8 cellular contexts compared by ENCODE assay signal in the genomic region with DNA sequence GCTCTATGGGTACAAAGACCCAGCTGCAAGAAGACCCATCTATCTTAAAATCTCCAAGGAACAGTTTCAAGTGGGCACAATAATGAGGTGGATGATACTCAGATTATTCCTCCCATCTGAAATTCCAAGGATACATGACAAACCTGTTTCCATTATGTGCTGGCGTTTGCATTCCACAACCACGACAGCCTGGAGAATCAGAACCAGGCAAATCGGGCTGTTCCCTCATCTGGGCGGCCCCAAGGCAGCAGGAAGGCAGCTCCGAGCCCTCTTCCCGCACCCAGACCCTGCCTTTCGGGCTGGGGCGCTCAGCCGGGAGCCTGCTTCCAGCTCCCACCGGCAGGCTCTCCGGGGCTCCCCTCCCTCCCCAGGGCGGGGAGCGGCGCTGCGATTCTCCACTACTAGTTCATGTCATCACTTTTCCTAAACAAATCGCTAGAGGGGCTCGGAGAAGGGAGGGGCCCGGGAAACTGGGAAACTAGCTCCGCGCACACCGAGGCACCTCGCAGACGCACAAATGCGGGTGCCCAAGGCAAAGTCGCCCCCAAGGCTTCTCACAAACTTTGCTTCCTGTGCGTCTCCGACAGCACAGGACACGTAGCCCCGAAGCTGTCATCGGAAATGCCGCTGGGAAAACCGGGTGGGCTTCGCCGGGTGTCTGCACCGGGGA. TPM values are rescaled to one million over a fixed set of nuclear protein-coding genes. Genes with fewer than 3 reads are reported as not detected.
A peak's percentile ranks its signal among the peaks of the same experiment; 100 is the strongest.
DNase-seq lines count a peak whose midpoint lies in the region; ATAC-seq, FAIRE-seq and TF ChIP-seq lines count a peak whose summit lies in the region.

A gene (minus strand): TSS at position 350 of the 670 bp plus-strand sequence. CDS start 197 bp downstream, at position 153.

- peak within 1 kb of the TSS; percentile 85 for H3K4me3 Mint-ChIP-seq in CD8-positive, alpha-beta T cell
- peak within 1 kb of the TSS; percentile 77 for H3K4me3 Mint-ChIP-seq in central memory CD8-positive, alpha-beta T cell

- H3K27me3 Mint-ChIP-seq in CD8-positive, alpha-beta T cell (ENCODE audit: low read depth) = peaks cover 46% of the 10 kb centered on the region
- peaks cover 67% of the 10 kb centered on the region for H3K27me3 Mint-ChIP-seq in central memory CD8-positive, alpha-beta T cell

- no peaks in the 10 kb centered on the region for H3K36me3 ChIP-seq in CD8-positive, alpha-beta T cell (ENCODE audit: insufficient read depth, low read length)
- H3K36me3 ChIP-seq in keratinocyte (ENCODE audit: control insufficient read depth in 2 of 2, extremely low read depth in 1 of 2, insufficient read depth in 2 of 2, low read length in 2 of 2) = peaks cover 0 to under 1% of the 10 kb centered on the region in 2 experiments
- peaks cover 8% of the 10 kb centered on the region for H3K36me3 ChIP-seq in skeletal muscle satellite cell (ENCODE audit: insufficient read depth, low read length)

- H3K9me3 Mint-ChIP-seq in CD8-positive, alpha-beta T cell = peaks cover 2% of the 10 kb centered on the region
- H3K9me3 Mint-ChIP-seq in central memory CD8-positive, alpha-beta T cell = peaks cover 5% of the 10 kb centered on the region

- dilution Hi-C loops in keratinocyte (cut with MboI; ENCODE audit: extremely low pct_ligation_motif_present, low sequenced_read_pairs) = no loop called here

- H3K27me3 ChIP-seq in CD8-positive, alpha-beta T cell (ENCODE audit: insufficient read depth, low read length) = peaks cover 6% of the 10 kb centered on the region
- H3K27me3 ChIP-seq in keratinocyte (ENCODE audit: control insufficient read depth, extremely low read depth, insufficient read depth, low read length) (no peaks in the 10 kb centered on the region), skeletal muscle satellite cell (ENCODE audit: control insufficient read depth, insufficient read depth, low read length) (no peaks in the 10 kb centered on the region)

- peak within 1 kb of the TSS; percentile 86 for H3K9ac ChIP-seq in keratinocyte (ENCODE audit: control insufficient read depth, extremely low read depth, insufficient read depth, low read length)
- H3K9ac ChIP-seq in skeletal muscle satellite cell (ENCODE audit: low read depth, low read length) = peak within 1 kb of the TSS; percentile 93

- intact Hi-C loops in CD8-positive, alpha-beta T cell (cut with DNase I, micrococcal nuclease) = no loop called here

- no peak for TF ChIP-seq CTCF in CD8-positive, alpha-beta T cell (IDR thresholded peaks at IDR 0.05)
- TF ChIP-seq CTCF in keratinocyte (optimal IDR thresholded peaks at IDR 0.05 in 1 of 3, IDR thresholded peaks at IDR 0.05 in 1 of 3, conservative IDR thresholded peaks at IDR 0.05 in 1 of 3; ENCODE audit: extremely low read depth in 1 of 3, insufficient read depth in 2 of 3, low read length in 3 of 3) = no peak

- no peaks in the 10 kb centered on the region for H3K79me2 ChIP-seq in keratinocyte (ENCODE audit: control insufficient read depth, insufficient read depth, low read length)

- peaks cover 17% of the 10 kb centered on the region for H3K4me1 Mint-ChIP-seq in CD8-positive, alpha-beta T cell (ENCODE audit: low read depth)
- no peaks in the 10 kb centered on the region for H3K4me1 Mint-ChIP-seq in central memory CD8-positive, alpha-beta T cell

- H4K20me1 ChIP-seq in keratinocyte (ENCODE audit: control insufficient read depth, extremely low read depth, insufficient read depth, low read length) = no peaks in the 10 kb centered on the region

- no peaks in the 10 kb centered on the region for H3K36me3 Mint-ChIP-seq in CD8-positive, alpha-beta T cell
- H3K36me3 Mint-ChIP-seq in central memory CD8-positive, alpha-beta T cell (ENCODE audit: insufficient read depth) = no peaks in the 10 kb centered on the region

- H3K4me3 ChIP-seq in CD8-positive, alpha-beta T cell (ENCODE audit: low read depth, low read length) = no peak within 1 kb of the TSS
- H3K4me3 ChIP-seq in keratinocyte (ENCODE audit: control insufficient read depth in 2 of 3, extremely low read depth in 1 of 3, insufficient read depth in 2 of 3, low read depth in 1 of 3, low read length in 3 of 3) = peak within 1 kb of the TSS; percentile 67 to 81 (median 79)
- H3K4me3 ChIP-seq in skeletal muscle satellite cell (ENCODE audit: low read length) = peak within 1 kb of the TSS; percentile 99

- CTCF ChIA-PET in CD8-positive, alpha-beta T cell (lab: Charles Lee) = interaction anchor here (1.1 kb wide), 1 partner anchor 12 kb away, joined by 3 read pairs; no protein-coding TSS in a partner anchor

- FAIRE-seq in keratinocyte (lab: Jason Lieb, UNC) = no peak

- POLR2A ChIA-PET in CD8-positive, alpha-beta T cell (lab: Charles Lee) = no interaction called here

- no peak within 1 kb of the TSS for H3K27ac ChIP-seq in CD8-positive, alpha-beta T cell (ENCODE audit: low read depth, low read length)
- peak within 1 kb of the TSS; percentile 78 for H3K27ac ChIP-seq in keratinocyte (ENCODE audit: control insufficient read depth, insufficient read depth, low read length)

- H3K9me3 ChIP-seq in CD8-positive, alpha-beta T cell (ENCODE audit: low read length) = no peaks in the 10 kb centered on the region
- no peaks in the 10 kb centered on the region for H3K9me3 ChIP-seq in keratinocyte (ENCODE audit: control insufficient read depth, low read depth, low read length)
- H3K9me3 ChIP-seq in skeletal muscle satellite cell (replicated peaks; ENCODE audit: low read length) = no peaks in the 10 kb centered on the region

- peak within 1 kb of the TSS; percentile 88 for H2AFZ ChIP-seq in keratinocyte (ENCODE audit: control insufficient read depth, low read length)

- ATAC-seq in CD8-positive, alpha-beta T cell = no peak
- ATAC-seq in GM21717 (IDR thresholded peaks at IDR 0.05; ENCODE audit: unreplicated experiment) (peak; percentile 20), HG02763 (IDR thresholded peaks at IDR 0.05; ENCODE audit: unreplicated experiment) (no peak)
- no peak for ATAC-seq in central memory CD8-positive, alpha-beta T cell (replicated peaks; ENCODE audit: extremely low read depth, poor library complexity, severe bottlenecking)

- H3K4me1 ChIP-seq in CD8-positive, alpha-beta T cell (ENCODE audit: insufficient read depth, low read length) = peaks cover 6% of the 10 kb centered on the region
- peaks cover 48% of the 10 kb centered on the region for H3K4me1 ChIP-seq in keratinocyte (ENCODE audit: control insufficient read depth, extremely low read depth, insufficient read depth, low read length)
- H3K4me1 ChIP-seq in skeletal muscle satellite cell (ENCODE audit: control insufficient read depth, insufficient read depth, low read length) = peaks cover 37% of the 10 kb centered on the region

- no peak within 1 kb of the TSS for H3K27ac Mint-ChIP-seq in CD8-positive, alpha-beta T cell
- no peak within 1 kb of the TSS for H3K27ac Mint-ChIP-seq in central memory CD8-positive, alpha-beta T cell (ENCODE audit: low read depth)

- peak within 1 kb of the TSS; percentile 98 for H3K4me2 ChIP-seq in keratinocyte (ENCODE audit: control insufficient read depth, extremely low read depth, insufficient read depth, low read depth, low read length)
- H3K4me2 ChIP-seq in skeletal muscle satellite cell (ENCODE audit: low read length) = peak within 1 kb of the TSS; percentile 100

- H3K9me1 ChIP-seq in keratinocyte (ENCODE audit: control insufficient read depth, extremely low read depth, insufficient read depth, low read length) = no peaks in the 10 kb centered on the region

- peak in 1 of 7 experiments; percentile 37 for DNase-seq in CD8-positive, alpha-beta T cell
- DNase-seq in NCI-H526 (lab: John Stamatoyannopoulos, UW) = peak; percentile 20 to 62
- no peak for DNase-seq in central memory CD8-positive, alpha-beta T cell (ENCODE audit: low spot score in 2 of 2)
- DNase-seq in keratinocyte (ENCODE audit: low read depth, low spot score) = no peak
- DNase-seq in NCI-H1417 treated with DMSO at 0.1 percent for 48 hours (lab: John Stamatoyannopoulos, UW) = no peak

RNA-seq across cellular contexts. Expression of the gene that starts here (rescaled TPM):
- total RNA-seq in CD8-positive, alpha-beta T cell = 1 to 10 TPM in 1 of 2 experiments, under 1 TPM in 1; 0.33 to 1.1 TPM
- 13.4 to 34.2 TPM (median 17.8 TPM) in 3 replicates for polyA plus RNA-seq in keratinocyte
- 19.3 TPM for polyA plus RNA-seq in keratinocyte (2011; ENCODE audit: low read depth)
- 16.9 and 24.8 TPM in 2 replicates for polyA plus RNA-seq in keratinocyte (2011; cell fraction: cytosol; rRNA removed)
- 12.6 and 17.6 TPM in 2 replicates for polyA plus RNA-seq in keratinocyte (2011; cell fraction: nucleus; rRNA removed)
- 29.2 and 40.4 TPM in 2 replicates for polyA plus RNA-seq in keratinocyte (2012; ENCODE audit: low replicate concordance)
- polyA minus RNA-seq in keratinocyte = 17.5 to 81.4 TPM (median 21.8 TPM) in 3 replicates
- polyA minus RNA-seq in keratinocyte (2011; cell fraction: cytosol; rRNA and poly(A)+ RNA removed) = 23.8 TPM
- polyA minus RNA-seq in keratinocyte (2011; cell fraction: nucleus; rRNA and poly(A)+ RNA removed) = 12.9 and 15.9 TPM in 2 replicates
- 34.0 and 68.8 TPM in 2 replicates for total RNA-seq in skeletal muscle satellite cell (2012; rRNA removed)

Comparison
In these comparisons a context has a peak if more than half of its experiments do, and no peak if none do; other contexts are left out.
1. DNase-seq: peak in NCI-H526 (2 of 2); none in central memory CD8-positive, alpha-beta T cell (0 of 2), keratinocyte (single experiment) and NCI-H1417 treated with DMSO at 0.1 percent for 48 hours (single experiment).